1 cellular context compared by ENCODE assay signal in genomic region chr14:85987292-85987691, GRCh38.
TF ChIP-seq lines count a peak whose summit lies in the region.

No MANE protein-coding gene starts in this region.

TF ChIP-seq in H1, 55 proteins besides CTCF, POLR2A, EP300 and RAD21:
- no peak for TF ChIP-seq NANOG (IDR thresholded peaks at IDR 0.05; ENCODE audit: insufficient read depth, low read depth, low read length, poor library complexity, severe bottlenecking)
- TF ChIP-seq MAX (IDR thresholded peaks at IDR 0.05) = no peak
- no peak for TF ChIP-seq SP2 (IDR thresholded peaks at IDR 0.05; ENCODE audit: low read length)
- no peak for TF ChIP-seq JUN (IDR thresholded peaks at IDR 0.05; ENCODE audit: low read depth, low read length)
- no peak for TF ChIP-seq SIX5 (IDR thresholded peaks at IDR 0.05; ENCODE audit: low read depth, low read length)
- TF ChIP-seq ATF2 (IDR thresholded peaks at IDR 0.05; ENCODE audit: low read length) = no peak
